Comparison of ENCODE assay signal across 8 cellular contexts in genomic region chr10:29590598-29591415, GRCh38. TPM values are rescaled to one million over a fixed set of nuclear protein-coding genes. Genes with fewer than 3 reads are reported as not detected.
DNase-seq lines count a peak whose midpoint lies in the region; ATAC-seq and TF ChIP-seq lines count a peak whose summit lies in the region.

No MANE protein-coding gene starts in this region.

- H3K36me3 ChIP-seq in neural progenitor cell, result no peaks in the 10 kb centered on the region

- DNase-seq in NCI-H1105 treated with DMSO at 0.1 percent for 48 hours (lab: John Stamatoyannopoulos, UW) (peak; percentile 39), NCI-H1105 (lab: John Stamatoyannopoulos, UW) (no peak), Kasumi-1 (lab: John Stamatoyannopoulos, UW) (peak; percentile 90 to 93), fibroblast of gingiva (ENCODE audit: low read depth) (peak; percentile 64), neural progenitor cell (ENCODE audit: low spot score) (peak; percentile 39), GOT3 (lab: John Stamatoyannopoulos, UW) (no peak)
- no peak for DNase-seq in T-helper 2 cell treated with Interferon-gamma antibody and Interleukin-4, amounts not matched to agents 5 μg/mL and 100 μg/mL, for 36 hours (ENCODE audit: low spot score)

- ATAC-seq in HG03565 (IDR thresholded peaks at IDR 0.05; ENCODE audit: unreplicated experiment), result no peak

- H3K9ac ChIP-seq in neural progenitor cell, result no peak overlapping the region

- H3K9me3 ChIP-seq in neural progenitor cell (ENCODE audit: low read depth), result no peaks in the 10 kb centered on the region

- H3K4me3 ChIP-seq in neural progenitor cell, result no peak overlapping the region

- H3K4me3 Mint-ChIP-seq in T-helper 2 cell treated with Interferon-gamma antibody and Interleukin-4, amounts not matched to agents 5 μg/mL and 100 μg/mL, for 36 hours, result peak overlapping the region; percentile 46
- H3K4me3 Mint-ChIP-seq in neural progenitor cell, result no peak overlapping the region

- H3K4me1 Mint-ChIP-seq in T-helper 2 cell treated with Interferon-gamma antibody and Interleukin-4, amounts not matched to agents 5 μg/mL and 100 μg/mL, for 36 hours (ENCODE audit: low read depth), result peaks cover 8% of the 10 kb centered on the region
- H3K4me1 Mint-ChIP-seq in neural progenitor cell, result peaks cover 42% of the 10 kb centered on the region

- no peaks in the 10 kb centered on the region for H3K27me3 ChIP-seq in neural progenitor cell

- peak overlapping the region; percentile 4 for H3K27ac Mint-ChIP-seq in T-helper 2 cell treated with Interferon-gamma antibody and Interleukin-4, amounts not matched to agents 5 μg/mL and 100 μg/mL, for 36 hours
- no peak overlapping the region for H3K27ac Mint-ChIP-seq in neural progenitor cell

- H3F3A ChIP-seq in neural progenitor cell (ENCODE audit: low read depth), result peaks cover 10% of the 10 kb centered on the region

- peaks cover 27% of the 10 kb centered on the region for H3K4me1 ChIP-seq in neural progenitor cell

- peaks cover 54% of the 10 kb centered on the region for H4K20me1 ChIP-seq in neural progenitor cell (ENCODE audit: low read depth)

- H3K36me3 Mint-ChIP-seq in T-helper 2 cell treated with Interferon-gamma antibody and Interleukin-4, amounts not matched to agents 5 μg/mL and 100 μg/mL, for 36 hours (ENCODE audit: low read depth), result no peaks in the 10 kb centered on the region
- H3K36me3 Mint-ChIP-seq in neural progenitor cell, result peaks cover 2% of the 10 kb centered on the region

- H3K4me2 ChIP-seq in neural progenitor cell, result peak overlapping the region; percentile 28

- H3K79me2 ChIP-seq in neural progenitor cell (ENCODE audit: low read depth), result no peaks in the 10 kb centered on the region

- no peaks in the 10 kb centered on the region for H3K27me3 Mint-ChIP-seq in T-helper 2 cell treated with Interferon-gamma antibody and Interleukin-4, amounts not matched to agents 5 μg/mL and 100 μg/mL, for 36 hours (ENCODE audit: low read depth)
- peaks cover 2% of the 10 kb centered on the region for H3K27me3 Mint-ChIP-seq in neural progenitor cell (ENCODE audit: insufficient read depth, low read depth)

- H2AFZ ChIP-seq in neural progenitor cell (replicated peaks), result no peak overlapping the region

- peaks cover 5% of the 10 kb centered on the region for H3K9me3 Mint-ChIP-seq in T-helper 2 cell treated with Interferon-gamma antibody and Interleukin-4, amounts not matched to agents 5 μg/mL and 100 μg/mL, for 36 hours
- H3K9me3 Mint-ChIP-seq in neural progenitor cell, result no peaks in the 10 kb centered on the region

- H3K27ac ChIP-seq in neural progenitor cell, result no peak overlapping the region

- peak; percentile 94 for TF ChIP-seq CTCF in neural progenitor cell (IDR thresholded peaks at IDR 0.05)

RNA-seq across cellular contexts. Expression of gene SVIL, which starts 44.0 kb away (rescaled TPM):
- 21.6 and 25.1 TPM in 2 replicates for total RNA-seq in neural progenitor cell (ENCODE audit: low replicate concordance)

Comparison
In these comparisons a context has a peak if more than half of its experiments do, and no peak if none do; other contexts are left out.
1. DNase-seq: peak in NCI-H1105 treated with DMSO at 0.1 percent for 48 hours (single experiment), Kasumi-1 (2 of 2), fibroblast of gingiva (single experiment) and neural progenitor cell (single experiment); none in NCI-H1105 (single experiment), T-helper 2 cell treated with Interferon-gamma antibody and Interleukin-4, amounts not matched to agents 5 μg/mL and 100 μg/mL, for 36 hours (single experiment) and GOT3 (single experiment).